Comparison of ENCODE assay signal across 9 cellular contexts in genomic region chr16:72474511-72475123, GRCh38.
DNase-seq lines count a peak whose midpoint lies in the region; ATAC-seq, FAIRE-seq and TF ChIP-seq lines count a peak whose summit lies in the region.
"Had no signal": no experiment of that assay in that cellular context is flagged by ENCODE, and none has a peak within 500 bp of the region (broad histone marks: within the 10 kb centered on the region; RNA-seq: fewer than 3 reads in every experiment).

No MANE protein-coding gene starts in this region.

- H3K4me1 Mint-ChIP-seq in CD4-positive, alpha-beta memory T cell, result peaks cover 9 to 14% (median 13%) of the 10 kb centered on the region in 4 donors
- peaks cover 20% of the 10 kb centered on the region for H3K4me1 Mint-ChIP-seq in activated naive CD8-positive, alpha-beta T cell treated with anti-CD3 and anti-CD28 coated beads, Interleukin-2, amount 50 U/mL, for 24 hours

- intact Hi-C loops in CD4-positive, alpha-beta memory T cell (cut with micrococcal nuclease), result no loop called here
- intact Hi-C loops in thyroid gland (cut with DNase I), result no loop called here

- peak overlapping the region in 1 of 8 donors; percentile 12 for H3K4me3 Mint-ChIP-seq in CD4-positive, alpha-beta memory T cell
- peak overlapping the region; percentile 29 for H3K4me3 Mint-ChIP-seq in activated naive CD8-positive, alpha-beta T cell treated with anti-CD3 and anti-CD28 coated beads, Interleukin-2, amount 50 U/mL, for 24 hours

- H3K9me3 Mint-ChIP-seq in CD4-positive, alpha-beta memory T cell, result peaks cover 0 to 2% (median 0%) of the 10 kb centered on the region in 8 donors
- H3K9me3 Mint-ChIP-seq in activated naive CD8-positive, alpha-beta T cell treated with anti-CD3 and anti-CD28 coated beads, Interleukin-2, amount 50 U/mL, for 24 hours, result no peaks in the 10 kb centered on the region

- H3K36me3 Mint-ChIP-seq in CD4-positive, alpha-beta memory T cell, result peaks cover 0 to 3% of the 10 kb centered on the region in 2 donors
- peaks cover 1% of the 10 kb centered on the region for H3K36me3 Mint-ChIP-seq in activated naive CD8-positive, alpha-beta T cell treated with anti-CD3 and anti-CD28 coated beads, Interleukin-2, amount 50 U/mL, for 24 hours (ENCODE audit: low read depth)

- H3K4ac ChIP-seq in neuronal stem cell (ENCODE audit: low read length), result no peak overlapping the region

- H4K91ac ChIP-seq in neuronal stem cell (ENCODE audit: low read depth, low read length, poor library complexity), result no peak overlapping the region

- no peak overlapping the region for H2BK5ac ChIP-seq in neuronal stem cell (ENCODE audit: low read length)

- H3K27me3 ChIP-seq in CD4-positive, alpha-beta memory T cell (ENCODE audit: insufficient read depth, low read length), result no peaks in the 10 kb centered on the region
- no peaks in the 10 kb centered on the region for H3K27me3 ChIP-seq in neuronal stem cell (ENCODE audit: control insufficient read depth in 3 of 3, insufficient read depth in 3 of 3, low read depth in 1 of 3, low read length in 3 of 3)
- H3K27me3 ChIP-seq in hepatocyte, result no peaks in the 10 kb centered on the region
- H3K27me3 ChIP-seq in thyroid gland, result no peaks in the 10 kb centered on the region

- no peaks in the 10 kb centered on the region for H3K79me1 ChIP-seq in neuronal stem cell (ENCODE audit: low read depth, low read length)

- no peak overlapping the region for H3K27ac ChIP-seq in CD4-positive, alpha-beta memory T cell (ENCODE audit: low read depth, low read length)
- H3K27ac ChIP-seq in neuronal stem cell (replicated peaks; ENCODE audit: low read length) (no peak overlapping the region), hepatocyte (no peak overlapping the region), thyroid gland (no peak overlapping the region)

- no peak overlapping the region for H4K8ac ChIP-seq in neuronal stem cell (ENCODE audit: low read depth, low read length)

- H3K14ac ChIP-seq in neuronal stem cell (ENCODE audit: low read length), result no peak overlapping the region

- no peak for DNase-seq in CD4-positive, alpha-beta memory T cell
- DNase-seq in HTR-8/SVneo (ENCODE audit: insufficient read length, low spot score) (peak; percentile 62), kidney tubule cell (ENCODE audit: low spot score) (peak; percentile 92), neuronal stem cell (ENCODE audit: low spot score) (no peak), hepatocyte (ENCODE audit: low spot score) (no peak), thyroid gland (no peak)
- no peak for DNase-seq in activated naive CD8-positive, alpha-beta T cell treated with anti-CD3 and anti-CD28 coated beads, Interleukin-2, amount 50 U/mL, for 24 hours
- DNase-seq: effector CD4-positive, alpha-beta T cell had no signal

- no peak overlapping the region for H3K23ac ChIP-seq in neuronal stem cell (ENCODE audit: low read depth, low read length, poor library complexity)

- H2BK120ac ChIP-seq in neuronal stem cell (ENCODE audit: low read depth, low read length), result no peak overlapping the region

- H3K4me1 ChIP-seq in CD4-positive, alpha-beta memory T cell (ENCODE audit: insufficient read depth, low read length), result peaks cover 11% of the 10 kb centered on the region
- H3K4me1 ChIP-seq in neuronal stem cell (ENCODE audit: control insufficient read depth in 2 of 2, insufficient read depth in 1 of 2, low read depth in 1 of 2, low read length in 2 of 2) (peaks cover 8 to 13% of the 10 kb centered on the region in 2 donors), hepatocyte (ENCODE audit: insufficient read depth) (no peaks in the 10 kb centered on the region), thyroid gland (no peaks in the 10 kb centered on the region)

- TF ChIP-seq CTCF in hepatocyte (IDR thresholded peaks at IDR 0.05; ENCODE audit: poor library complexity) (no peak), thyroid gland (IDR thresholded peaks at IDR 0.05) (no peak)

- no peak overlapping the region for H3K9ac ChIP-seq in neuronal stem cell (ENCODE audit: low read depth, low read length, poor library complexity)

- peak; percentile 96 for ATAC-seq in activated naive CD8-positive, alpha-beta T cell treated with anti-CD3 and anti-CD28 coated beads, Interleukin-2, amount 50 U/mL, for 24 hours
- ATAC-seq in GM18520 (IDR thresholded peaks at IDR 0.05; ENCODE audit: unreplicated experiment), result no peak

- CTCF ChIA-PET in CD4-positive, alpha-beta memory T cell (lab: Charles Lee; ENCODE audit: partially characterized antibody), result interaction anchor here (1.5 kb wide), 1 partner anchor 16 kb away, joined by 3 read pairs; no protein-coding TSS in a partner anchor

- H3K4me2 ChIP-seq in neuronal stem cell (ENCODE audit: insufficient read depth, low read length, poor library complexity, severe bottlenecking) (no peak overlapping the region), hepatocyte (no peak overlapping the region)

- H3K18ac ChIP-seq in neuronal stem cell (ENCODE audit: low read length), result no peak overlapping the region

- H3K27ac Mint-ChIP-seq in CD4-positive, alpha-beta memory T cell, result peak overlapping the region in 6 of 7 donors; percentile 19 to 82 (median 64)
- H3K27ac Mint-ChIP-seq in activated naive CD8-positive, alpha-beta T cell treated with anti-CD3 and anti-CD28 coated beads, Interleukin-2, amount 50 U/mL, for 24 hours, result peak overlapping the region; percentile 83

- no peaks in the 10 kb centered on the region for H3K9me2 ChIP-seq in hepatocyte (replicated peaks; ENCODE audit: insufficient read depth)

- H2BK15ac ChIP-seq in neuronal stem cell (ENCODE audit: low read length), result no peak overlapping the region

- no peak overlapping the region for H2BK12ac ChIP-seq in neuronal stem cell (ENCODE audit: low read length)

- no peak overlapping the region for H2AK5ac ChIP-seq in neuronal stem cell (ENCODE audit: low read depth, low read length)

- TF ChIP-seq POLR2A in thyroid gland (IDR thresholded peaks at IDR 0.05), result no peak

- FAIRE-seq in HTR-8/SVneo (lab: Jason Lieb, UNC), result peak; percentile 98

- no peaks in the 10 kb centered on the region for H3K27me3 Mint-ChIP-seq in CD4-positive, alpha-beta memory T cell
- no peaks in the 10 kb centered on the region for H3K27me3 Mint-ChIP-seq in activated naive CD8-positive, alpha-beta T cell treated with anti-CD3 and anti-CD28 coated beads, Interleukin-2, amount 50 U/mL, for 24 hours

- H3K9me3 ChIP-seq in CD4-positive, alpha-beta memory T cell (ENCODE audit: control insufficient read depth in 1 of 2, low read length in 2 of 2), result no peaks in the 10 kb centered on the region
- H3K9me3 ChIP-seq in neuronal stem cell (replicated peaks in 1 of 2; ENCODE audit: control insufficient read depth in 2 of 2, insufficient read depth in 1 of 2, low read depth in 1 of 2, low read length in 2 of 2), result no peaks in the 10 kb centered on the region
- H3K9me3 ChIP-seq in hepatocyte (ENCODE audit: low read depth), result no peaks in the 10 kb centered on the region
- no peaks in the 10 kb centered on the region for H3K9me3 ChIP-seq in thyroid gland

- POLR2A ChIA-PET in CD4-positive, alpha-beta memory T cell (lab: Charles Lee; ENCODE audit: partially characterized antibody), result no interaction called here

- no peaks in the 10 kb centered on the region for H3K79me2 ChIP-seq in hepatocyte

- no peak overlapping the region for H3K4me3 ChIP-seq in CD4-positive, alpha-beta memory T cell (ENCODE audit: low read length in 2 of 2)
- H3K4me3 ChIP-seq in neuronal stem cell (ENCODE audit: low read length in 2 of 2), result no peak overlapping the region
- no peak overlapping the region for H3K4me3 ChIP-seq in hepatocyte
- no peak overlapping the region for H3K4me3 ChIP-seq in thyroid gland (replicated peaks in 1 of 3)

- H3K36me3 ChIP-seq in CD4-positive, alpha-beta memory T cell (ENCODE audit: insufficient read depth, low read length), result no peaks in the 10 kb centered on the region
- H3K36me3 ChIP-seq in neuronal stem cell (replicated peaks in 1 of 2; ENCODE audit: control insufficient read depth in 2 of 2, insufficient read depth in 2 of 2, low read length in 2 of 2), result no peaks in the 10 kb centered on the region
- H3K36me3 ChIP-seq in hepatocyte (replicated peaks; ENCODE audit: insufficient read depth, low read depth), result no peaks in the 10 kb centered on the region
- no peaks in the 10 kb centered on the region for H3K36me3 ChIP-seq in thyroid gland

- no peak overlapping the region for H2AFZ ChIP-seq in neuronal stem cell (ENCODE audit: low read length)
- no peak overlapping the region for H2AFZ ChIP-seq in hepatocyte

- no CpG with 5 or more reads among the region's 2 CpGs for WGBS in neuronal stem cell (ENCODE audit: extremely low coverage in 2 of 2, insufficient read length in 2 of 2, insufficient replicate concordance in 1 of 2), 2 donors
- 60% methylated on average over 2 of the region's 2 CpGs for WGBS in hepatocyte (ENCODE audit: low lambda C conversion rate, missing lambda C conversion rate)
- WGBS in thyroid gland, 2 donors, result 81 to 91% methylated on average over 2 of the region's 2 CpGs

- H4K20me1 ChIP-seq in hepatocyte (ENCODE audit: insufficient read depth, poor library complexity, severe bottlenecking), result no peaks in the 10 kb centered on the region

Comparison
In these comparisons a context has a peak if more than half of its experiments do, and no peak if none do; other contexts are left out.
1. DNase-seq: peak in HTR-8/SVneo (single experiment) and kidney tubule cell (single experiment); none in CD4-positive, alpha-beta memory T cell (0 of 5), activated naive CD8-positive, alpha-beta T cell treated with anti-CD3 and anti-CD28 coated beads, Interleukin-2, amount 50 U/mL, for 24 hours (single experiment), neuronal stem cell (single experiment), hepatocyte (single experiment) and thyroid gland (0 of 2).